Comparison of ENCODE assay signal across 16 cellular contexts in genomic region chr5:100694100-100694499, GRCh38.
"Had no signal": no experiment of that assay in that cellular context is flagged by ENCODE, and none has a peak within 500 bp of the region (broad histone marks: within the 10 kb centered on the region; RNA-seq: fewer than 3 reads in every experiment).

No MANE protein-coding gene starts in this region.

- H3K4me3 Mint-ChIP-seq: activated CD4-positive, alpha-beta memory T cell treated with anti-CD3 and anti-CD28 coated beads for 36 hours; activated naive CD8-positive, alpha-beta T cell; endodermal cell; memory B cell; nephron progenitor cell; stimulated activated naive B cell treated with anti-CD40 and anti-IgM and Interleukin-4, amounts not matched to agents 10 μg/mL and 1 μg/mL and 100 μg/mL, for 72 hours had no signal

- H3K4me3 ChIP-seq: left lung, spleen had no signal

- H3K27ac ChIP-seq: left lung, spleen had no signal

- DNase-seq: activated CD4-positive, alpha-beta memory T cell treated with anti-CD3 and anti-CD28 coated beads for 36 hours; activated CD4-positive, CD25-positive, alpha-beta regulatory T cell treated with anti-CD3 and anti-CD28 coated beads, Interleukin-2, amount 50 U/mL, for 72 hours; activated gamma-delta T cell; activated T-cell treated with anti-CD3 and anti-CD28 coated beads, Interleukin-2, amount 50 U/mL, for 48 hours; amygdala; dermis blood vessel endothelial cell; endodermal cell; left lung; nephron progenitor cell; spleen; stimulated activated CD4-positive, alpha-beta T cell treated with anti-CD3 and anti-CD28 coated beads, Interleukin-1b, Interleukin-23, amount 100 ng/mL, for 48 hours; stimulated activated naive B cell treated with anti-CD40 and anti-IgM and Interleukin-4, amounts not matched to agents 10 μg/mL and 1 μg/mL and 100 μg/mL, for 72 hours had no signal

- H3K27me3 Mint-ChIP-seq: activated CD4-positive, alpha-beta memory T cell treated with anti-CD3 and anti-CD28 coated beads for 36 hours; activated naive CD8-positive, alpha-beta T cell; memory B cell; stimulated activated naive B cell treated with anti-CD40 and anti-IgM and Interleukin-4, amounts not matched to agents 10 μg/mL and 1 μg/mL and 100 μg/mL, for 72 hours had no signal

- H3K36me3 ChIP-seq: left lung, spleen had no signal

- H3K27me3 ChIP-seq: left lung, spleen had no signal

- H3K4me1 ChIP-seq: left lung, spleen had no signal

- H3K27ac Mint-ChIP-seq: activated CD4-positive, alpha-beta memory T cell treated with anti-CD3 and anti-CD28 coated beads for 36 hours; activated naive CD8-positive, alpha-beta T cell; endodermal cell; memory B cell; nephron progenitor cell; stimulated activated naive B cell treated with anti-CD40 and anti-IgM and Interleukin-4, amounts not matched to agents 10 μg/mL and 1 μg/mL and 100 μg/mL, for 72 hours had no signal

- H3K4me1 Mint-ChIP-seq: memory B cell; nephron progenitor cell; stimulated activated naive B cell treated with anti-CD40 and anti-IgM and Interleukin-4, amounts not matched to agents 10 μg/mL and 1 μg/mL and 100 μg/mL, for 72 hours had no signal

- H3K9me3 Mint-ChIP-seq: activated CD4-positive, alpha-beta memory T cell treated with anti-CD3 and anti-CD28 coated beads for 36 hours; memory B cell; nephron progenitor cell; stimulated activated naive B cell treated with anti-CD40 and anti-IgM and Interleukin-4, amounts not matched to agents 10 μg/mL and 1 μg/mL and 100 μg/mL, for 72 hours had no signal

- H3K36me3 Mint-ChIP-seq: activated CD4-positive, alpha-beta memory T cell treated with anti-CD3 and anti-CD28 coated beads for 36 hours; activated naive CD8-positive, alpha-beta T cell; memory B cell; stimulated activated naive B cell treated with anti-CD40 and anti-IgM and Interleukin-4, amounts not matched to agents 10 μg/mL and 1 μg/mL and 100 μg/mL, for 72 hours had no signal

- FAIRE-seq: keratinocyte had no signal

- ATAC-seq: left lung; sciatic nerve; stimulated activated naive B cell treated with anti-CD40 and anti-IgM and Interleukin-4, amounts not matched to agents 10 μg/mL and 1 μg/mL and 100 μg/mL, for 72 hours had no signal

- H3K9me3 ChIP-seq: left lung, spleen had no signal
